Comparison of ENCODE assay signal across 8 cellular contexts in genomic region chr5:178206166-178207101, GRCh38. TPM values are rescaled to one million over a fixed set of nuclear protein-coding genes. Genes with fewer than 3 reads are reported as not detected.
DNase-seq lines count a peak whose midpoint lies in the region; ATAC-seq and TF ChIP-seq lines count a peak whose summit lies in the region.

No MANE protein-coding gene starts in this region.

- 55% methylated on average over 10 of the region's 12 CpGs for WGBS in mesenchymal stem cell

- no peak overlapping the region for H4K8ac ChIP-seq in mesenchymal stem cell (ENCODE audit: low read length)

- no peak overlapping the region for H3K4ac ChIP-seq in mesenchymal stem cell (ENCODE audit: low read depth in 1 of 2, low read length in 2 of 2)

- peak overlapping the region; percentile 96 for H3K9ac ChIP-seq in mesenchymal stem cell (ENCODE audit: low read length)

- peak overlapping the region; percentile 58 for H3K4me2 ChIP-seq in mesenchymal stem cell (ENCODE audit: low read length, poor library complexity, severe bottlenecking)

- in situ Hi-C loops in brain microvascular endothelial cell (cut with HindIII; ENCODE audit: low pct_ligation_motif_present, low sequenced_read_pairs) = no loop called here

- no peak for DNase-seq in stimulated activated naive CD8-positive, alpha-beta T cell treated with anti-CD3 and anti-CD28 coated beads, Interleukin-15, Interleukin-2, amounts not matched to agents 100 U/mL and 50 U/mL, for 24 hours
- DNase-seq in brain microvascular endothelial cell = no peak
- no peak for DNase-seq in mesenchymal stem cell
- DNase-seq in foreskin keratinocyte = no peak
- no peak for DNase-seq in NCI-H2081 (lab: John Stamatoyannopoulos, UW)
- DNase-seq in NCI-H2029 treated with DMSO at 0.1 percent for 48 hours (lab: John Stamatoyannopoulos, UW) = no peak

- no peak overlapping the region for H2BK5ac ChIP-seq in mesenchymal stem cell (ENCODE audit: low read depth, low read length, poor library complexity, severe bottlenecking)

- H3K4me1 Mint-ChIP-seq in stimulated activated naive CD8-positive, alpha-beta T cell treated with anti-CD3 and anti-CD28 coated beads, Interleukin-15, Interleukin-2, amounts not matched to agents 100 ng/mL and 50 ng/mL, for 24 hours (ENCODE audit: low read depth) = peaks cover 53% of the 10 kb centered on the region

- H2AK5ac ChIP-seq in mesenchymal stem cell (ENCODE audit: low read length, severe bottlenecking) = no peak overlapping the region

- no peak for ATAC-seq in stimulated activated naive CD8-positive, alpha-beta T cell treated with anti-CD3 and anti-CD28 coated beads, Interleukin-15, Interleukin-2, amounts not matched to agents 100 U/mL and 50 U/mL, for 24 hours
- ATAC-seq in foreskin keratinocyte = no peak
- ATAC-seq in HG03432 (IDR thresholded peaks at IDR 0.05; ENCODE audit: unreplicated experiment) = no peak

- H3K4me3 ChIP-seq in brain microvascular endothelial cell (ENCODE audit: low read depth, low read length) (peak overlapping the region; percentile 97), mesenchymal stem cell (ENCODE audit: insufficient read depth in 1 of 2, low read depth in 1 of 2, low read length in 2 of 2) (peak overlapping the region in 1 of 2 experiments; percentile 100)

- H2AFZ ChIP-seq in mesenchymal stem cell (ENCODE audit: low read depth, low read length) = no peak overlapping the region

- no peak overlapping the region for H3K18ac ChIP-seq in mesenchymal stem cell (ENCODE audit: low read depth in 1 of 2, low read length in 2 of 2)

- peaks cover 66% of the 10 kb centered on the region for H3K36me3 ChIP-seq in brain microvascular endothelial cell (replicated peaks)
- peaks cover 47 to 59% of the 10 kb centered on the region in 2 experiments for H3K36me3 ChIP-seq in mesenchymal stem cell (ENCODE audit: control insufficient read depth in 1 of 2, insufficient read depth in 2 of 2, low read depth in 1 of 2, low read length in 2 of 2)

- H4K91ac ChIP-seq in mesenchymal stem cell (ENCODE audit: low read length) = no peak overlapping the region

- no peak for TF ChIP-seq CTCF in brain microvascular endothelial cell (IDR thresholded peaks at IDR 0.05; ENCODE audit: low read depth, low read length, missing control alignments)
- TF ChIP-seq CTCF in foreskin keratinocyte (conservative IDR thresholded peaks at IDR 0.05) = no peak

- no peak overlapping the region for H3K27ac ChIP-seq in brain microvascular endothelial cell
- no peak overlapping the region for H3K27ac ChIP-seq in mesenchymal stem cell (ENCODE audit: low read length, poor library complexity, severe bottlenecking)
- H3K27ac ChIP-seq in foreskin keratinocyte = no peak overlapping the region

- H3K9me3 ChIP-seq in mesenchymal stem cell (ENCODE audit: control insufficient read depth, low read length) = no peaks in the 10 kb centered on the region

- no peak overlapping the region for H3K14ac ChIP-seq in mesenchymal stem cell (ENCODE audit: low read length in 2 of 2)

- H3K4me3 Mint-ChIP-seq in stimulated activated naive CD8-positive, alpha-beta T cell treated with anti-CD3 and anti-CD28 coated beads, Interleukin-15, Interleukin-2, amounts not matched to agents 100 ng/mL and 50 ng/mL, for 24 hours = peak overlapping the region; percentile 100

- no peak overlapping the region for H2BK12ac ChIP-seq in mesenchymal stem cell (ENCODE audit: low read length in 2 of 2)

- H3K79me1 ChIP-seq in mesenchymal stem cell (replicated peaks; ENCODE audit: low read length, poor library complexity, severe bottlenecking) = peaks cover 14% of the 10 kb centered on the region

- no peak overlapping the region for H2BK120ac ChIP-seq in mesenchymal stem cell (ENCODE audit: low read depth, low read length)

- no peaks in the 10 kb centered on the region for H3K27me3 ChIP-seq in brain microvascular endothelial cell (replicated peaks)
- H3K27me3 ChIP-seq in mesenchymal stem cell (ENCODE audit: control insufficient read depth in 1 of 2, insufficient read depth in 1 of 2, low read length in 2 of 2) = no peaks in the 10 kb centered on the region
- no peaks in the 10 kb centered on the region for H3K27me3 ChIP-seq in foreskin keratinocyte

- H3K23ac ChIP-seq in mesenchymal stem cell (ENCODE audit: low read length in 2 of 2) = no peak overlapping the region

- no peaks in the 10 kb centered on the region for H3K9me3 Mint-ChIP-seq in stimulated activated naive CD8-positive, alpha-beta T cell treated with anti-CD3 and anti-CD28 coated beads, Interleukin-15, Interleukin-2, amounts not matched to agents 100 ng/mL and 50 ng/mL, for 24 hours

- no peak overlapping the region for H2BK15ac ChIP-seq in mesenchymal stem cell (ENCODE audit: low read depth, poor library complexity, severe bottlenecking)

- H3K27ac Mint-ChIP-seq in stimulated activated naive CD8-positive, alpha-beta T cell treated with anti-CD3 and anti-CD28 coated beads, Interleukin-15, Interleukin-2, amounts not matched to agents 100 ng/mL and 50 ng/mL, for 24 hours = peak overlapping the region; percentile 91

- H3K4me1 ChIP-seq in mesenchymal stem cell (ENCODE audit: control insufficient read depth, insufficient read depth, low read depth, low read length) (peaks cover 19% of the 10 kb centered on the region), foreskin keratinocyte (peaks cover 5% of the 10 kb centered on the region)

- H3K36me3 Mint-ChIP-seq in stimulated activated naive CD8-positive, alpha-beta T cell treated with anti-CD3 and anti-CD28 coated beads, Interleukin-15, Interleukin-2, amounts not matched to agents 100 ng/mL and 50 ng/mL, for 24 hours (ENCODE audit: low read depth) = peaks cover 67% of the 10 kb centered on the region

- H3K27me3 Mint-ChIP-seq in stimulated activated naive CD8-positive, alpha-beta T cell treated with anti-CD3 and anti-CD28 coated beads, Interleukin-15, Interleukin-2, amounts not matched to agents 100 ng/mL and 50 ng/mL, for 24 hours = peaks cover 3% of the 10 kb centered on the region

RNA-seq across cellular contexts. Expression of gene HNRNPAB, which starts 2.1 kb away (rescaled TPM):
- 114 TPM for polyA plus RNA-seq in mesenchymal stem cell (2013, experiment 1 of 2)
- 110 TPM for polyA plus RNA-seq in mesenchymal stem cell (2013, experiment 2 of 2)
- total RNA-seq in foreskin keratinocyte = 140 and 167 TPM in 2 replicates
- polyA plus RNA-seq in foreskin keratinocyte = 208 and 251 TPM in 2 replicates

RNA-seq across cellular contexts. Expression of gene GMCL2, which starts 19.3 kb away (rescaled TPM):
- polyA plus RNA-seq in mesenchymal stem cell (2013, experiment 1 of 2) = not detected
- not detected for polyA plus RNA-seq in mesenchymal stem cell (2013, experiment 2 of 2)
- total RNA-seq in foreskin keratinocyte = not detected in 2 replicates
- not detected in 2 replicates for polyA plus RNA-seq in foreskin keratinocyte

RNA-seq across cellular contexts. Expression of gene PHYKPL, which starts 26.2 kb away (rescaled TPM):
- polyA plus RNA-seq in mesenchymal stem cell (2013, experiment 1 of 2) = 14.7 TPM
- polyA plus RNA-seq in mesenchymal stem cell (2013, experiment 2 of 2) = 13.6 TPM
- 11.4 and 14.9 TPM in 2 replicates for total RNA-seq in foreskin keratinocyte
- 8.9 and 10.9 TPM in 2 replicates for polyA plus RNA-seq in foreskin keratinocyte

RNA-seq across cellular contexts. Expression of gene NHP2, which starts 52.7 kb away (rescaled TPM):
- 114 TPM for polyA plus RNA-seq in mesenchymal stem cell (2013, experiment 1 of 2)
- 119 TPM for polyA plus RNA-seq in mesenchymal stem cell (2013, experiment 2 of 2)
- total RNA-seq in foreskin keratinocyte = 187 and 215 TPM in 2 replicates
- 339 and 347 TPM in 2 replicates for polyA plus RNA-seq in foreskin keratinocyte
